23 cellular contexts compared by ENCODE assay signal in the genomic region with DNA sequence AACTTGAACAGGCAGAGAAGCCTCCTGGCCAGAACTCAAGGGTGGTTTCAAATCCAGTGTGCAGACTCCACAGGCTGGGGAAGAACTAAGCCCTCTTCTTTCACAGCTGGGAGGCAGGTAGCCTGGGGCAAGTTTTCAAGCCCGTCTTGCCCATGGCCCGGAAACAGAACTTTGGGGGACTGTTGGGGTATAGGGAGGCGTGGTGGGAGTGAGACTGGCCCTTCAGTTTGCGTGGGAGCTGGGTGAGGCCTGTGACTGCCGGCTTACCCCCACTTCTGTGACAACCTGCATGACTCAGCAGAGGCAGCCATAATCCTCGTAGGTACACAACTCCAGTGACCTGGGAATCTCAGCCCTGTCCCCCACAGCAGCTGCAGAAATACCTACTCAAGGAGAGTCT.
"Had no signal": no experiment of that assay in that cellular context is flagged by ENCODE, and none has a peak within 500 bp of the region (broad histone marks: within the 10 kb centered on the region; RNA-seq: fewer than 3 reads in every experiment).

No MANE protein-coding gene starts in this region.

- DNase-seq: MV-4-11, NCI-H1048, NCI-H1105, NCI-H1417, NCI-H1436 treated with DMSO at 0.1 percent for 48 hours, NCI-H1694, NCI-H187 treated with DMSO at 0.1 percent for 48 hours, NCI-H2029 treated with DMSO at 0.1 percent for 48 hours, NCI-H2171 treated with DMSO at 0.1 percent for 48 hours, NCI-H345, NCI-H524 treated with DMSO at 0.1 percent for 48 hours, NCI-H69, NCI-H774, Right ventricle myocardium superior, RPMI8226, SIG-M5, SK-N-SH, SW 1271, T-cell had no signal

- H3K4me3 ChIP-seq: K562, SJSA1 had no signal

- FAIRE-seq: K562, RCC 7860 had no signal

- H3K4me1 ChIP-seq: SJSA1 had no signal

- H3K36me3 ChIP-seq: SJSA1 had no signal

- H3K27ac ChIP-seq: KMS-11, SJSA1 had no signal

- H3K9me3 ChIP-seq: SJSA1, SK-N-SH had no signal

- H3K9ac ChIP-seq: KMS-11, SK-N-SH had no signal
